Comparison of ENCODE assay signal across 1 cellular context in genomic region chr11:5235364-5236095, GRCh38.
TF ChIP-seq lines count a peak whose summit lies in the region.

No MANE protein-coding gene starts in this region.

TF ChIP-seq in K562, 482 proteins besides CTCF, POLR2A, EP300 and RAD21 (continued from another document and continues in another):
- TF ChIP-seq ZMIZ1 (IDR thresholded peaks at IDR 0.05; ENCODE audit: low read depth in 2 of 2, low read length in 2 of 2) (no peak), HNRNPUL1 (IDR thresholded peaks at IDR 0.05; ENCODE audit: low read length) (no peak), RBBP5 (IDR thresholded peaks at IDR 0.05; ENCODE audit: borderline replicate concordance, insufficient read depth, low read length, poor library complexity, severe bottlenecking) (no peak), KDM2B (CRISPR knock-in tag; IDR thresholded peaks at IDR 0.05) (no peak), ZNF785 (CRISPR knock-in tag; IDR thresholded peaks at IDR 0.05) (no peak), IRF9 (tag; IDR thresholded peaks at IDR 0.05) (no peak), ZBTB34 (CRISPR knock-in tag; IDR thresholded peaks at IDR 0.05) (no peak), BRD9 (IDR thresholded peaks at IDR 0.05; ENCODE audit: low read depth, partially characterized antibody) (peak; percentile 34), ASH1L (IDR thresholded peaks at IDR 0.05; ENCODE audit: borderline replicate concordance, low read depth, partially characterized antibody) (peak; percentile 36), ZBTB43 (CRISPR knock-in tag; IDR thresholded peaks at IDR 0.05) (no peak), RNF2 (IDR thresholded peaks at IDR 0.05) (no peak), JUND (IDR thresholded peaks at IDR 0.05; ENCODE audit: borderline replicate concordance, low read depth, low read length) (no peak), JUND (tag; IDR thresholded peaks at IDR 0.05; ENCODE audit: borderline replicate concordance, low read depth, low read length) (no peak), ZHX1 (conservative IDR thresholded peaks at IDR 0.05; ENCODE audit: low read length) (no peak), U2AF1 (optimal IDR thresholded peaks at IDR 0.05; ENCODE audit: low read depth, low read length) (no peak), ETV1 (tag; conservative IDR thresholded peaks at IDR 0.05; ENCODE audit: low read depth) (no peak), CHD1 (IDR thresholded peaks at IDR 0.05; ENCODE audit: low read length) (no peak), DPF2 (IDR thresholded peaks at IDR 0.05) (peak; percentile 60), MBD1 (CRISPR knock-in tag; IDR thresholded peaks at IDR 0.05) (no peak), FOS (IDR thresholded peaks at IDR 0.05; ENCODE audit: extremely low read depth, insufficient read length) (no peak), ZNF24 (IDR thresholded peaks at IDR 0.05) (no peak), BCOR (IDR thresholded peaks at IDR 0.05) (0 out of 2 replicates have a peak, but pooled peaks have one; percentile 18), ZNF263 (CRISPR knock-in tag; IDR thresholded peaks at IDR 0.05; ENCODE audit: borderline replicate concordance) (no peak), ETS1 (conservative IDR thresholded peaks at IDR 0.05; ENCODE audit: control insufficient read depth, low read depth, low read length) (no peak), ZFX (CRISPR knock-in tag; IDR thresholded peaks at IDR 0.05) (no peak), ZNF695 (CRISPR knock-in tag; IDR thresholded peaks at IDR 0.05) (no peak), CREB3 (tag; conservative IDR thresholded peaks at IDR 0.05; ENCODE audit: low read depth) (no peak), ZNF696 (CRISPR knock-in tag; conservative IDR thresholded peaks at IDR 0.05) (no peak), HDAC8 (tag; IDR thresholded peaks at IDR 0.05) (no peak), HSF4 (CRISPR knock-in tag; IDR thresholded peaks at IDR 0.05; ENCODE audit: borderline replicate concordance) (no peak), KAT2B (IDR thresholded peaks at IDR 0.05; ENCODE audit: low read depth, low read length) (no peak), PHTF2 (CRISPR knock-in tag; IDR thresholded peaks at IDR 0.05) (no peak), ZNF431 (CRISPR knock-in tag; IDR thresholded peaks at IDR 0.05) (no peak), ZBTB40 (IDR thresholded peaks at IDR 0.05) (peak; percentile 38; the same call in 1 of the 2 replicates), ZBTB40 (CRISPR knock-in tag; IDR thresholded peaks at IDR 0.05) (no peak), ZNF75A (CRISPR knock-in tag; IDR thresholded peaks at IDR 0.05) (no peak), RBM25 (IDR thresholded peaks at IDR 0.05; ENCODE audit: low read depth, low read length, severe bottlenecking) (no peak), RBM39 (optimal IDR thresholded peaks at IDR 0.05; ENCODE audit: low read depth, low read length) (no peak), RB1 (IDR thresholded peaks at IDR 0.05; ENCODE audit: low read depth) (no peak)
